ENCODE assay signal across 16 cellular contexts in genomic region chr13:94658926-94659649, GRCh38. TPM values are rescaled to one million over a fixed set of nuclear protein-coding genes. Genes with fewer than 3 reads are reported as not detected.
DNase-seq lines count a peak whose midpoint lies in the region; ATAC-seq, FAIRE-seq and TF ChIP-seq lines count a peak whose summit lies in the region.
"Had no signal": no experiment of that assay in that cellular context is flagged by ENCODE, and none has a peak within 500 bp of the region (broad histone marks: within the 10 kb centered on the region; RNA-seq: fewer than 3 reads in every experiment).

No MANE protein-coding gene starts in this region.

- H3K36me3 ChIP-seq in GM23248 (ENCODE audit: low read depth) (no peaks in the 10 kb centered on the region), K562 (ENCODE audit: control insufficient read depth, insufficient read depth, low read length) (no peaks in the 10 kb centered on the region), Peyer's patch (no peaks in the 10 kb centered on the region)
- H3K36me3 ChIP-seq: vagina had no signal

- ATAC-seq in K562 (peak; percentile 38), GM18909 (IDR thresholded peaks at IDR 0.05; ENCODE audit: poor library complexity, unreplicated experiment) (no peak)
- ATAC-seq: sciatic nerve had no signal

- H3K79me2 ChIP-seq in GM23248 (ENCODE audit: insufficient read depth) (no peaks in the 10 kb centered on the region), K562 (ENCODE audit: control insufficient read depth, insufficient read depth, low read length) (no peaks in the 10 kb centered on the region)
- H3K79me2 ChIP-seq: hepatocyte had no signal

- CTCF ChIA-PET in K562 (lab: Yijun Ruan, JAX; ENCODE audit: low intra/inter-chr PET ratio), result no interaction called here

- H3K4me2 ChIP-seq in GM23248 (ENCODE audit: unreplicated experiment) (no peak overlapping the region), K562 (ENCODE audit: insufficient read depth, low read length) (no peak overlapping the region)
- H3K4me2 ChIP-seq: hepatocyte had no signal

- H3K4me1 ChIP-seq in GM23248 (ENCODE audit: insufficient read depth) (peaks cover 11% of the 10 kb centered on the region), K562 (replicated peaks in 1 of 2; ENCODE audit: control insufficient read depth in 2 of 2, insufficient read depth in 2 of 2, low read length in 2 of 2) (peaks cover 12 to 55% of the 10 kb centered on the region in 2 experiments; a peak in 4 of 5 replicates), Peyer's patch (peaks cover 0 to 13% (median 0%) of the 10 kb centered on the region in 4 donors)
- H3K4me1 ChIP-seq: vagina had no signal

- TF ChIP-seq CTCF in K562 (IDR thresholded peaks at IDR 0.05 in 2 of 3, conservative IDR thresholded peaks at IDR 0.05 in 1 of 3; ENCODE audit: insufficient read depth in 2 of 3, low read depth in 1 of 3, low read length in 3 of 3) (0 out of 6 replicates have a peak, but pooled peaks of 1 of the 3 experiments have one; percentile 19), Peyer's patch (IDR thresholded peaks at IDR 0.05) (no peak)

- no peaks in the 10 kb centered on the region for H3K9me2 ChIP-seq in GM23248 (ENCODE audit: insufficient read depth)

- H4K20me1 ChIP-seq in GM23248 (ENCODE audit: insufficient read depth) (no peaks in the 10 kb centered on the region), K562 (replicated peaks; ENCODE audit: control insufficient read depth, insufficient read depth, low read length) (no peaks in the 10 kb centered on the region)

- intact Hi-C loops in K562 (cut with micrococcal nuclease), result loop anchor here (5.0 kb wide), 1 partner anchor 273 kb away; no protein-coding TSS in a partner anchor

- no peak overlapping the region for H2AFZ ChIP-seq in GM23248
- peak overlapping the region; percentile 56; the same call in 1 of the 2 replicates for H2AFZ ChIP-seq in K562 (ENCODE audit: low read depth, low read length)
- H2AFZ ChIP-seq: hepatocyte had no signal

- TF ChIP-seq RAD21 in K562 (CRISPR knock-in tag; conservative IDR thresholded peaks at IDR 0.05 in 1 of 2, IDR thresholded peaks at IDR 0.05 in 1 of 2), result no peak

- BruUV-seq in K562 (replicated peaks; lab: Mats Ljungman, UMichigan), result no TSS peak

- 97 to 100% methylated on average over 1 of the region's 1 CpG for WGBS in GM23248 (ENCODE audit: low coverage in 1 of 2, low lambda C conversion rate in 2 of 2, missing lambda C conversion rate in 2 of 2), 2 experiments
- WGBS in K562 (ENCODE audit: insufficient coverage, low coverage, missing lambda C conversion rate), result 29% methylated on average over 1 of the region's 1 CpG

- H3K27me3 ChIP-seq in GM23248 (replicated peaks; ENCODE audit: insufficient read depth), result peaks cover 25% of the 10 kb centered on the region
- H3K27me3 ChIP-seq in K562 (ENCODE audit: control insufficient read depth in 2 of 2, insufficient read depth in 2 of 2, low read length in 2 of 2), result no peaks in the 10 kb centered on the region
- H3K27me3 ChIP-seq in Peyer's patch, result peaks cover 0 to 6% of the 10 kb centered on the region in 2 donors
- H3K27me3 ChIP-seq: vagina had no signal

- no peak for TF ChIP-seq POLR2A in K562 (conservative IDR thresholded peaks at IDR 0.05)
- no peak for TF ChIP-seq POLR2A in Peyer's patch (IDR thresholded peaks at IDR 0.05)

- POLR2A ChIA-PET in K562 (lab: Yijun Ruan, JAX), result no interaction called here

- no peaks in the 10 kb centered on the region for H3K9me1 ChIP-seq in K562 (ENCODE audit: control insufficient read depth, insufficient read depth, low read length)

- no peak for FAIRE-seq in K562 (lab: Jason Lieb, UNC)

- DNase-seq in GM23248 (peak; percentile 7), NAMALWA (ENCODE audit: low spot score) (peak; percentile 16), K562 (ENCODE audit: extremely low read depth in 1 of 4, low spot score in 3 of 4) (peak in 2 of 4 experiments; percentile 18 to 44), kidney glomerular epithelial cell (lab: John Stamatoyannopoulos, UW) (peak; percentile 2), Peyer's patch (no peak), AG08395 (ENCODE audit: low spot score) (no peak), NCI-H748 (lab: John Stamatoyannopoulos, UW; ENCODE audit: unreplicated experiment) (no peak)
- DNase-seq: caudate nucleus; MM.1S; NCI-H2107; stimulated activated naive CD4-positive, alpha-beta T cell had no signal

- H3F3A ChIP-seq in GM23248 (ENCODE audit: insufficient read depth), result peaks cover 22% of the 10 kb centered on the region

- H3K27ac ChIP-seq in GM23248, result no peak overlapping the region
- no peak overlapping the region for H3K27ac ChIP-seq in K562 (ENCODE audit: extremely low read depth, low read depth, low read length)
- no peak overlapping the region for H3K27ac ChIP-seq in Peyer's patch
- H3K27ac ChIP-seq: hepatocyte, vagina had no signal

- H3K9me3 ChIP-seq in GM23248 (ENCODE audit: low read depth) (no peaks in the 10 kb centered on the region), K562 (replicated peaks; ENCODE audit: control insufficient read depth, insufficient read depth, low read depth, low read length) (no peaks in the 10 kb centered on the region), Peyer's patch (no peaks in the 10 kb centered on the region)
- H3K9me3 ChIP-seq: vagina had no signal

- TF ChIP-seq EP300 in K562 (IDR thresholded peaks at IDR 0.05; ENCODE audit: low read length), result no peak

- H3K9ac ChIP-seq in GM23248 (no peak overlapping the region), K562 (ENCODE audit: insufficient read depth in 1 of 2, low read depth in 2 of 2, low read length in 2 of 2) (no peak overlapping the region)

- in situ Hi-C loops in GM23248 (cut with MboI) (loop anchor here (25.0 kb wide), 1 partner anchor 503 kb away; no protein-coding TSS in a partner anchor), K562 (cut with MboI) (loop anchor here (25.0 kb wide), 1 partner anchor 753 kb away; no protein-coding TSS in a partner anchor)

- H3K4me3 ChIP-seq in GM23248 (no peak overlapping the region), K562 (no peak overlapping the region), Peyer's patch (no peak overlapping the region)
- H3K4me3 ChIP-seq: hepatocyte, vagina had no signal

TF ChIP-seq in K562, 482 proteins besides CTCF, POLR2A, EP300 and RAD21 (continues in another document):
- TF ChIP-seq, protein P1, sequence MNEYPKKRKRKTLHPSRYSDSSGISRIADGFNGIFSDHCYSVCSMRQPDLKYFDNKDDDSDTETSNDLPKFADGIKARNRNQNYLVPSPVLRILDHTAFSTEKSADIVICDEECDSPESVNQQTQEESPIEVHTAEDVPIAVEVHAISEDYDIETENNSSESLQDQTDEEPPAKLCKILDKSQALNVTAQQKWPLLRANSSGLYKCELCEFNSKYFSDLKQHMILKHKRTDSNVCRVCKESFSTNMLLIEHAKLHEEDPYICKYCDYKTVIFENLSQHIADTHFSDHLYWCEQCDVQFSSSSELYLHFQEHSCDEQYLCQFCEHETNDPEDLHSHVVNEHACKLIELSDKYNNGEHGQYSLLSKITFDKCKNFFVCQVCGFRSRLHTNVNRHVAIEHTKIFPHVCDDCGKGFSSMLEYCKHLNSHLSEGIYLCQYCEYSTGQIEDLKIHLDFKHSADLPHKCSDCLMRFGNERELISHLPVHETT (CRISPR knock-in tag; conservative IDR thresholded peaks at IDR 0.05 in 1 of 2, IDR thresholded peaks at IDR 0.05 in 1 of 2), result no peak
- TF ChIP-seq NRF1 (conservative IDR thresholded peaks at IDR 0.05 in 1 of 2, IDR thresholded peaks at IDR 0.05 in 1 of 2), result 0 out of 4 replicates have a peak, but pooled peaks of 1 of the 2 experiments have one; percentile 11

RNA-seq across cellular contexts. Expression of gene SOX21, which starts 53.3 kb away (rescaled TPM):
- total RNA-seq in GM23248 (2014; rRNA removed; shearing (Covaris generic)), result not detected in 2 replicates
- polyA plus RNA-seq in GM23248 (2016; fragmentation: Nextera tagmentation; extraction: Ambion mirVana) (not detected in 2 replicates), K562 (2011; rRNA removed) (not detected in 2 replicates), K562 (2014; fragmentation: Illumina TruSeq; extraction: Trizol) (not detected in 2 replicates), K562 (2014; fragmentation: Nextera tagmentation; extraction: Ambion mirVana) (not detected), K562 (2014; rRNA removed) (0.04 TPM in 1 of 2 replicates, not detected in the other)
- not detected in 2 replicates for total RNA-seq in K562 (2011; cell fraction: chromatin; rRNA removed; ENCODE audit: low replicate concordance)
- total RNA-seq in K562 (2011; cell fraction: nucleolus; rRNA removed), result 0.17 TPM in 1 of 2 replicates, not detected in the other
- total RNA-seq in K562 (2011; cell fraction: nucleoplasm; rRNA removed), result 0.23 TPM in 1 of 2 replicates, not detected in the other
- total RNA-seq in K562 (2014; rRNA removed) (not detected in 2 replicates), K562 (2014; rRNA removed; fragmentation: Illumina TruSeq; extraction: Trizol) (not detected in 2 replicates), K562 (2015; rRNA removed; fragmentation: Illumina TruSeq; extraction: Trizol) (0.07 and 0.08 TPM in 2 replicates), K562 (2021) (not detected in 2 replicates), Peyer's patch (not detected)
- polyA plus RNA-seq in K562 (2011; cell fraction: cytosol; rRNA removed), result 0.01 TPM in 1 of 2 replicates, not detected in the other
- 0.10 TPM in 1 of 2 replicates, not detected in the other for polyA plus RNA-seq in K562 (2011; cell fraction: nucleus; rRNA removed)
- polyA plus RNA-seq in K562 (2012), result 0.07 and 0.18 TPM in 2 replicates
- polyA minus RNA-seq in K562 (2011; rRNA and poly(A)+ RNA removed), result not detected in 2 replicates
- not detected in 2 replicates for polyA minus RNA-seq in K562 (2011; cell fraction: cytosol; rRNA and poly(A)+ RNA removed)
- not detected in 2 replicates for polyA minus RNA-seq in K562 (2011; cell fraction: nucleus; rRNA and poly(A)+ RNA removed)
- total RNA-seq: G401, sciatic nerve had no signal

RNA-seq across cellular contexts. Expression of gene GPR180, which starts 57.4 kb away (rescaled TPM):
- 7.7 and 8.1 TPM in 2 replicates for total RNA-seq in GM23248 (2014; rRNA removed; shearing (Covaris generic))
- polyA plus RNA-seq in GM23248 (2016; fragmentation: Nextera tagmentation; extraction: Ambion mirVana), result 5.8 and 6.3 TPM in 2 replicates
- total RNA-seq in K562 (2011; cell fraction: chromatin; rRNA removed; ENCODE audit: low replicate concordance), result 3.0 and 9.0 TPM in 2 replicates
- total RNA-seq in K562 (2011; cell fraction: nucleolus; rRNA removed), result 2.3 and 2.8 TPM in 2 replicates
- 7.0 and 13.4 TPM in 2 replicates for total RNA-seq in K562 (2011; cell fraction: nucleoplasm; rRNA removed)
- 1.5 and 2.0 TPM in 2 replicates for total RNA-seq in K562 (2014; rRNA removed)
- total RNA-seq in K562 (2014; rRNA removed; fragmentation: Illumina TruSeq; extraction: Trizol), result 3.9 and 4.1 TPM in 2 replicates
- total RNA-seq in K562 (2015; rRNA removed; fragmentation: Illumina TruSeq; extraction: Trizol), result 3.1 and 3.2 TPM in 2 replicates
- total RNA-seq in K562 (2021), result 1.8 and 2.2 TPM in 2 replicates
- polyA plus RNA-seq in K562 (2011; rRNA removed), result 3.0 and 3.4 TPM in 2 replicates
- polyA plus RNA-seq in K562 (2011; cell fraction: cytosol; rRNA removed), result 0.60 and 1.5 TPM in 2 replicates
- 1.8 and 3.2 TPM in 2 replicates for polyA plus RNA-seq in K562 (2011; cell fraction: nucleus; rRNA removed)
- polyA plus RNA-seq in K562 (2012), result 1.2 and 1.7 TPM in 2 replicates
- 1.8 and 2.2 TPM in 2 replicates for polyA plus RNA-seq in K562 (2014; fragmentation: Illumina TruSeq; extraction: Trizol)
- under 1 TPM; 0.77 to 0.82 TPM for polyA plus RNA-seq in K562 (2014; fragmentation: Nextera tagmentation; extraction: Ambion mirVana)
- 0.98 and 1.1 TPM in 2 replicates for polyA plus RNA-seq in K562 (2014; rRNA removed)
- 6.7 and 7.7 TPM in 2 replicates for polyA minus RNA-seq in K562 (2011; rRNA and poly(A)+ RNA removed)
- 2.0 and 3.0 TPM in 2 replicates for polyA minus RNA-seq in K562 (2011; cell fraction: cytosol; rRNA and poly(A)+ RNA removed)
- polyA minus RNA-seq in K562 (2011; cell fraction: nucleus; rRNA and poly(A)+ RNA removed), result 2.8 and 6.2 TPM in 2 replicates
- 1 to 10 TPM; 1.8 to 5.0 (median 3.5) TPM for total RNA-seq in Peyer's patch

Comparison
In these comparisons a context has a peak if more than half of its experiments do, and no peak if none do; other contexts are left out.
1. DNase-seq: peak in GM23248 (single experiment), NAMALWA (single experiment) and kidney glomerular epithelial cell (single experiment); none in Peyer's patch (0 of 3), AG08395 (single experiment) and NCI-H748 (single experiment).